ENCODE assay signal across 1 cellular context in genomic region chr7:33705333-33705833, GRCh38.
TF ChIP-seq lines count a peak whose summit lies in the region.

No MANE protein-coding gene starts in this region.

TF ChIP-seq in GM23338, 12 proteins besides CTCF, POLR2A, EP300 and RAD21 (continued from another document):
- TF ChIP-seq ZNF462 (CRISPR knock-in tag; IDR thresholded peaks at IDR 0.05): peak; percentile 66; the same call in 1 of the 2 replicates
- TF ChIP-seq ZNF331 (CRISPR knock-in tag; IDR thresholded peaks at IDR 0.05; ENCODE audit: low read depth): no peak
- peak; percentile 88 for TF ChIP-seq NANOG (IDR thresholded peaks at IDR 0.05; ENCODE audit: borderline replicate concordance)
- no peak for TF ChIP-seq JUNB (IDR thresholded peaks at IDR 0.05; ENCODE audit: unreplicated experiment)
TF ChIP-seq in GM23338: peak in this region for 3.
